1 cellular context compared by ENCODE assay signal in the genomic region with DNA sequence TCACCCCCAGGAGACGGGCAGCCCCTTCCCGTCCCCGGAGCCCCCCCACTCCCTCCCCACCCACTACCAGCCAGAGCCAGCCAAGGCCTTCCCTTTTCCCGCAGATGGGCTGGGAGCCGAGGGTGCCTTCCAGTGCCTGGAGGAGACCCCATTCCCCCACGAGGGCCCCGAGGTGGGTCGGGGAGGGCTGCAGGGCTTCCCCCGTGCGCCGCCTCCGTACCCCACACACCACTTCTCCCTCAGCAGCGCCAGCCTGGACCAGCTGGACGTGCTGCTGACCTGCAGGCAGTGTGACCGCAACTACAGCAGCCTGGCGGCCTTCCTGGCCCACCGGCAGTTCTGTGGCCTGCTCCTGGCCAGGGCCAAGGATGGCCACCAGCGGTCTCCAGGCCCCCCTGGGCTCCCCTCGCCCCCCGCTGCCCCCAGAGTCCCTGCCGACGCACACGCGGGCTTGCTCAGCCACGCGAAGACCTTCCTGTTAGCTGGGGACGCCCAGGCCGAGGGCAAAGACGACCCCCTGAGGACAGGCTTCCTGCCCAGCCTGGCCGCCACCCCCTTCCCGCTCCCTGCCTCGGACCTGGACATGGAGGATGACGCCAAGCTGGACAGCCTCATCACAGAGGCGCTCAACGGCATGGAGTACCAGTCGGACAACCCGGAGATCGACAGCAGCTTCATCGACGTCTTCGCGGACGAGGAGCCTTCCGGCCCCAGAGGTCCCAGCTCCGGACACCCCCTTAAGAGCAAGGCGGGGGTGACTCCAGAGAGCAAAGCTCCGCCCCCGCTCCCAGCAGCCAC.
TF ChIP-seq lines count a peak whose summit lies in the region.

No MANE protein-coding gene starts in this region.

TF ChIP-seq in H1, 55 proteins besides CTCF, POLR2A, EP300 and RAD21:
- no peak for TF ChIP-seq SIRT6 (IDR thresholded peaks at IDR 0.05; ENCODE audit: low read length)
- TF ChIP-seq MAFK (IDR thresholded peaks at IDR 0.05; ENCODE audit: low read depth, low read length): no peak
